ENCODE assay signal across 20 cellular contexts in the genomic region with DNA sequence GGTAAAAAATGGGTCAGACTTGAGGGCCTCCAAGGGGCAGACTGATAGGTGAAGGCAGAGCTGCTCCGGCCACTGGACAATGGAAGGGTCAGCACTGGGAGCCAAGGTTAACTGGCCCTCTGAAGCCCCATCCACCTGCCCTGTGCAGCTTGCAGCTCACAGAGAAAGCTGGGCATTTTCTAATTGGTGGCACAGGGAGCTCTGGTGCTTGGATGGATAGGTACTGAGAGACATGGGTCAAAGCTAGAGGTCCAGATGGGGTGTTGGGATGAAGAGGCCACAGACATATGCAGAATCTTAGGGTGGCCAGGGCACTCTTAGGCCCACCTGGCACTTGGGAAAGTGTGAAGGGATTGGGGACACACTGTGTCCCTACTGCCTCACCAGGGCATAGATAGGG. TPM values are rescaled to one million over a fixed set of nuclear protein-coding genes. Genes with fewer than 3 reads are reported as not detected.
DNase-seq lines count a peak whose midpoint lies in the region; ATAC-seq, FAIRE-seq and TF ChIP-seq lines count a peak whose summit lies in the region.
"Had no signal": no experiment of that assay in that cellular context is flagged by ENCODE, and none has a peak within 500 bp of the region (broad histone marks: within the 10 kb centered on the region; RNA-seq: fewer than 3 reads in every experiment).

No MANE protein-coding gene starts in this region.

- H3K27me3 Mint-ChIP-seq in activated T-cell treated with anti-CD3 and anti-CD28 coated beads, Interleukin-2, amount 50 U/mL, for 24 hours = no peaks in the 10 kb centered on the region
- H3K27me3 Mint-ChIP-seq in activated T-cell treated with anti-CD3 and anti-CD28 coated beads, Interleukin-2, amount 50 U/mL, for 4 hours (ENCODE audit: low read depth) = no peaks in the 10 kb centered on the region
- H3K27me3 Mint-ChIP-seq: CD4-positive, alpha-beta T cell had no signal

- H3K4me1 Mint-ChIP-seq in activated T-cell treated with anti-CD3 and anti-CD28 coated beads, Interleukin-2, amount 50 U/mL, for 24 hours (ENCODE audit: low read depth) = no peaks in the 10 kb centered on the region
- H3K4me1 Mint-ChIP-seq in activated T-cell treated with anti-CD3 and anti-CD28 coated beads, Interleukin-2, amount 50 U/mL, for 4 hours (ENCODE audit: low read depth) = no peaks in the 10 kb centered on the region

- H3K9me3 ChIP-seq in RWPE2 (ENCODE audit: severe bottlenecking) = peaks cover 13% of the 10 kb centered on the region
- peaks cover 0 to 12% of the 10 kb centered on the region in 2 donors for H3K9me3 ChIP-seq in kidney (ENCODE audit: control insufficient read depth in 1 of 2, low read length in 2 of 2)

- intact Hi-C loops in kidney (cut with DNase I) = no loop called here

- no peak for ATAC-seq in activated T-cell treated with anti-CD3 and anti-CD28 coated beads, Interleukin-2, amount 50 U/mL, for 4 hours
- no peak for ATAC-seq in RWPE2 (ENCODE audit: low read depth)
- no peak for ATAC-seq in GM19324 (IDR thresholded peaks at IDR 0.05; ENCODE audit: low FRiP score, unreplicated experiment)

- H3K4me1 ChIP-seq in RWPE2 (ENCODE audit: insufficient read depth, poor library complexity, severe bottlenecking) (no peaks in the 10 kb centered on the region), kidney (ENCODE audit: control insufficient read depth in 1 of 2, insufficient read depth in 1 of 2, low read depth in 1 of 2, low read length in 2 of 2) (peaks cover 0 to 2% of the 10 kb centered on the region in 2 donors)
- H3K4me1 ChIP-seq: Caco-2, Peyer's patch had no signal

- H3K36me3 Mint-ChIP-seq in activated T-cell treated with anti-CD3 and anti-CD28 coated beads, Interleukin-2, amount 50 U/mL, for 24 hours (ENCODE audit: low read depth) = peaks cover 2% of the 10 kb centered on the region
- H3K36me3 Mint-ChIP-seq in activated T-cell treated with anti-CD3 and anti-CD28 coated beads, Interleukin-2, amount 50 U/mL, for 4 hours (ENCODE audit: insufficient read depth) = peaks cover 14% of the 10 kb centered on the region

- DNase-seq in activated T-cell treated with anti-CD3 and anti-CD28 coated beads, Interleukin-2, amount 50 U/mL, for 24 hours = peak; percentile 6
- no peak for DNase-seq in activated T-cell treated with anti-CD3 and anti-CD28 coated beads, Interleukin-2, amount 50 U/mL, for 4 hours
- peak; percentile 6 for DNase-seq in RWPE2 (ENCODE audit: low spot score)
- DNase-seq in kidney = peak; percentile 25
- DNase-seq in stimulated activated CD8-positive, alpha-beta memory T cell treated with anti-CD3 and anti-CD28 coated beads, Interleukin-4, amount 100 ng/mL, for 48 hours = peak; percentile 4
- DNase-seq in kidney glomerular epithelial cell (lab: John Stamatoyannopoulos, UW) = no peak
- DNase-seq: IMR-90; NCI-H1417; NCI-H187; NCI-H2107; NCI-H510A; NCI-H748 treated with DMSO at 0.1 percent for 48 hours; NK-92 treated with Interleukin-12 subunit alpha and Interleukin-12 subunit beta, amount 100 ng/mL, for 24 hours had no signal

- no peak overlapping the region for H3K9ac ChIP-seq in kidney (ENCODE audit: low read length in 2 of 2)

- no peak overlapping the region for H3K4me3 ChIP-seq in RWPE2 (ENCODE audit: severe bottlenecking)
- H3K4me3 ChIP-seq in kidney (ENCODE audit: low read length in 2 of 2) = no peak overlapping the region
- H3K4me3 ChIP-seq: Peyer's patch had no signal

- no peaks in the 10 kb centered on the region for H3K27me3 ChIP-seq in RWPE2 (ENCODE audit: insufficient read depth, poor library complexity, severe bottlenecking)
- H3K27me3 ChIP-seq: Peyer's patch had no signal

- peaks cover 6% of the 10 kb centered on the region for H3K9me3 Mint-ChIP-seq in activated T-cell treated with anti-CD3 and anti-CD28 coated beads, Interleukin-2, amount 50 U/mL, for 24 hours
- peaks cover 22% of the 10 kb centered on the region for H3K9me3 Mint-ChIP-seq in activated T-cell treated with anti-CD3 and anti-CD28 coated beads, Interleukin-2, amount 50 U/mL, for 4 hours
- H3K9me3 Mint-ChIP-seq: CD4-positive, alpha-beta T cell had no signal

- H3K27ac ChIP-seq in RWPE2 (ENCODE audit: poor library complexity, severe bottlenecking) (no peak overlapping the region), kidney (ENCODE audit: low read depth in 2 of 2, low read length in 2 of 2) (no peak overlapping the region)
- H3K27ac ChIP-seq: Peyer's patch had no signal

- H3K36me3 ChIP-seq in RWPE2 (ENCODE audit: low read depth) (peaks cover 77% of the 10 kb centered on the region), kidney (ENCODE audit: control insufficient read depth in 1 of 2, insufficient read depth in 2 of 2, low read length in 2 of 2) (peaks cover 14 to 24% of the 10 kb centered on the region in 2 donors)

- TF ChIP-seq CTCF in RWPE2 (IDR thresholded peaks at IDR 0.05; ENCODE audit: poor library complexity, severe bottlenecking) (no peak), kidney (IDR thresholded peaks at IDR 0.05; ENCODE audit: borderline replicate concordance, extremely low read depth, insufficient read depth) (no peak)

- no peak for FAIRE-seq in kidney (lab: Jason Lieb, UNC)
- FAIRE-seq: A204.1, G401.6, HTR-8/SVneo had no signal

- H3K4me3 Mint-ChIP-seq in activated T-cell treated with anti-CD3 and anti-CD28 coated beads, Interleukin-2, amount 50 U/mL, for 24 hours = no peak overlapping the region
- H3K4me3 Mint-ChIP-seq in activated T-cell treated with anti-CD3 and anti-CD28 coated beads, Interleukin-2, amount 50 U/mL, for 4 hours = no peak overlapping the region
- H3K4me3 Mint-ChIP-seq: CD4-positive, alpha-beta T cell had no signal

- no peak overlapping the region for H3K27ac Mint-ChIP-seq in activated T-cell treated with anti-CD3 and anti-CD28 coated beads, Interleukin-2, amount 50 U/mL, for 24 hours
- H3K27ac Mint-ChIP-seq: CD4-positive, alpha-beta T cell had no signal

RNA-seq across cellular contexts. Expression of gene SARDH, which starts 29.5 kb away (rescaled TPM):
- 1 to 10 TPM; 3.6 to 5.5 (median 5.0) TPM for total RNA-seq in activated T-cell treated with anti-CD3 and anti-CD28 coated beads, Interleukin-2, amount 50 U/mL, for 4 hours
- total RNA-seq in kidney = 4.6 TPM
- polyA plus RNA-seq in kidney (ENCODE audit: insufficient read depth, low read depth, low replicate concordance) = 12.0 TPM

Comparison
In these comparisons a context has a peak if more than half of its experiments do, and no peak if none do; other contexts are left out.
1. DNase-seq: peak in activated T-cell treated with anti-CD3 and anti-CD28 coated beads, Interleukin-2, amount 50 U/mL, for 24 hours (single experiment), RWPE2 (single experiment), kidney (single experiment) and stimulated activated CD8-positive, alpha-beta memory T cell treated with anti-CD3 and anti-CD28 coated beads, Interleukin-4, amount 100 ng/mL, for 48 hours (single experiment); none in activated T-cell treated with anti-CD3 and anti-CD28 coated beads, Interleukin-2, amount 50 U/mL, for 4 hours (single experiment) and kidney glomerular epithelial cell (single experiment).